In genomic region chr11:117064275-117064674, GRCh38 we compare ENCODE assay signal across 8 cellular contexts. TPM values are rescaled to one million over a fixed set of nuclear protein-coding genes. Genes with fewer than 3 reads are reported as not detected.
DNase-seq lines count a peak whose midpoint lies in the region; ATAC-seq and TF ChIP-seq lines count a peak whose summit lies in the region.

No MANE protein-coding gene starts in this region.

- 38% methylated on average over 1 of the region's 1 CpG for WGBS in right cardiac atrium

- H3K9me3 Mint-ChIP-seq in HFFc6: no peaks in the 10 kb centered on the region
- H3K9me3 Mint-ChIP-seq in activated T-helper 17 cell treated with anti-CD3 and anti-CD28 coated beads, Interleukin-2, amount 50 U/mL, for 72 hours: no peaks in the 10 kb centered on the region

- H3K4me1 ChIP-seq in right cardiac atrium (ENCODE audit: control insufficient read depth, insufficient read depth, low read length): peaks cover 1% of the 10 kb centered on the region

- no peaks in the 10 kb centered on the region for H3K9me3 ChIP-seq in right cardiac atrium (ENCODE audit: control insufficient read depth, low read length)

- no peaks in the 10 kb centered on the region for H3K27me3 ChIP-seq in right cardiac atrium (ENCODE audit: control insufficient read depth, insufficient read depth)

- no peak for TF ChIP-seq CTCF in HFFc6 (IDR thresholded peaks at IDR 0.05)

- peaks cover 4% of the 10 kb centered on the region; the same call in 1 of the 2 replicates for H3K36me3 Mint-ChIP-seq in HFFc6 (ENCODE audit: low read depth)
- peaks cover 13% of the 10 kb centered on the region for H3K36me3 Mint-ChIP-seq in activated T-helper 17 cell treated with anti-CD3 and anti-CD28 coated beads, Interleukin-2, amount 50 U/mL, for 72 hours (ENCODE audit: low read depth)

- peak overlapping the region; percentile 11; the same call in 1 of the 2 replicates for H3K27ac Mint-ChIP-seq in HFFc6
- peak overlapping the region; percentile 88 for H3K27ac Mint-ChIP-seq in activated T-helper 17 cell treated with anti-CD3 and anti-CD28 coated beads, Interleukin-2, amount 50 U/mL, for 72 hours

- peaks cover 42% of the 10 kb centered on the region for H3K4me1 Mint-ChIP-seq in HFFc6 (ENCODE audit: low read depth)
- peaks cover 47% of the 10 kb centered on the region for H3K4me1 Mint-ChIP-seq in activated T-helper 17 cell treated with anti-CD3 and anti-CD28 coated beads, Interleukin-2, amount 50 U/mL, for 72 hours

- intact Hi-C loops in right cardiac atrium (cut with DNase I): no loop called here

- H3K27me3 Mint-ChIP-seq in HFFc6 (ENCODE audit: insufficient read depth): peaks cover 3% of the 10 kb centered on the region
- no peaks in the 10 kb centered on the region for H3K27me3 Mint-ChIP-seq in activated T-helper 17 cell treated with anti-CD3 and anti-CD28 coated beads, Interleukin-2, amount 50 U/mL, for 72 hours

- no peak overlapping the region for H3K4me3 Mint-ChIP-seq in HFFc6
- H3K4me3 Mint-ChIP-seq in activated T-helper 17 cell treated with anti-CD3 and anti-CD28 coated beads, Interleukin-2, amount 50 U/mL, for 72 hours: peak overlapping the region; percentile 56

- ATAC-seq in activated T-helper 17 cell treated with anti-CD3 and anti-CD28 coated beads, Interleukin-2, amount 50 U/mL, for 72 hours (replicated peaks): no peak
- ATAC-seq in right cardiac atrium: no peak

- DNase-seq in AG08395 (ENCODE audit: low spot score): peak; percentile 61
- DNase-seq in HFFc6: peak; percentile 53
- peak; percentile 37 for DNase-seq in hepatic stellate cell (ENCODE audit: low spot score)
- DNase-seq in NCI-H524 (lab: John Stamatoyannopoulos, UW): no peak
- DNase-seq in GM19240 (ENCODE audit: insufficient read length, low spot score): no peak
- no peak for DNase-seq in stimulated activated CD4-positive, alpha-beta T cell treated with anti-CD3 and anti-CD28 coated beads, Interleukin-4, amount 100 ng/mL, for 24 hours
- DNase-seq in right cardiac atrium: no peak

- H3K4me3 ChIP-seq in right cardiac atrium (ENCODE audit: low read length): no peak overlapping the region

- no peak overlapping the region for H3K27ac ChIP-seq in right cardiac atrium (ENCODE audit: low read length)

RNA-seq across cellular contexts. Expression of gene SIK3, which starts 34.0 kb away (rescaled TPM):
- total RNA-seq in HFFc6 (2021; fragmentation: NEBNext Ultra II Directional; extraction: Animal tissue kit (Norgen Biotek cat#: 25700)): 10 to 100 TPM; 15.6 to 23.3 (median 19.9) TPM
- 10 to 100 TPM; 41.9 to 55.7 TPM for total RNA-seq in activated T-helper 17 cell treated with anti-CD3 and anti-CD28 coated beads, Interleukin-2, amount 50 U/mL, for 72 hours
- 10 to 100 TPM; 34.2 to 46.6 (median 36.9) TPM for total RNA-seq in right cardiac atrium
- polyA plus RNA-seq in right cardiac atrium: 13.4 TPM

Comparison
In these comparisons a context has a peak if more than half of its experiments do, and no peak if none do; other contexts are left out.
1. DNase-seq: peak in AG08395 (single experiment), HFFc6 (single experiment) and hepatic stellate cell (single experiment); none in NCI-H524 (0 of 2), GM19240 (single experiment), stimulated activated CD4-positive, alpha-beta T cell treated with anti-CD3 and anti-CD28 coated beads, Interleukin-4, amount 100 ng/mL, for 24 hours (single experiment) and right cardiac atrium (0 of 3).